In the genomic region with DNA sequence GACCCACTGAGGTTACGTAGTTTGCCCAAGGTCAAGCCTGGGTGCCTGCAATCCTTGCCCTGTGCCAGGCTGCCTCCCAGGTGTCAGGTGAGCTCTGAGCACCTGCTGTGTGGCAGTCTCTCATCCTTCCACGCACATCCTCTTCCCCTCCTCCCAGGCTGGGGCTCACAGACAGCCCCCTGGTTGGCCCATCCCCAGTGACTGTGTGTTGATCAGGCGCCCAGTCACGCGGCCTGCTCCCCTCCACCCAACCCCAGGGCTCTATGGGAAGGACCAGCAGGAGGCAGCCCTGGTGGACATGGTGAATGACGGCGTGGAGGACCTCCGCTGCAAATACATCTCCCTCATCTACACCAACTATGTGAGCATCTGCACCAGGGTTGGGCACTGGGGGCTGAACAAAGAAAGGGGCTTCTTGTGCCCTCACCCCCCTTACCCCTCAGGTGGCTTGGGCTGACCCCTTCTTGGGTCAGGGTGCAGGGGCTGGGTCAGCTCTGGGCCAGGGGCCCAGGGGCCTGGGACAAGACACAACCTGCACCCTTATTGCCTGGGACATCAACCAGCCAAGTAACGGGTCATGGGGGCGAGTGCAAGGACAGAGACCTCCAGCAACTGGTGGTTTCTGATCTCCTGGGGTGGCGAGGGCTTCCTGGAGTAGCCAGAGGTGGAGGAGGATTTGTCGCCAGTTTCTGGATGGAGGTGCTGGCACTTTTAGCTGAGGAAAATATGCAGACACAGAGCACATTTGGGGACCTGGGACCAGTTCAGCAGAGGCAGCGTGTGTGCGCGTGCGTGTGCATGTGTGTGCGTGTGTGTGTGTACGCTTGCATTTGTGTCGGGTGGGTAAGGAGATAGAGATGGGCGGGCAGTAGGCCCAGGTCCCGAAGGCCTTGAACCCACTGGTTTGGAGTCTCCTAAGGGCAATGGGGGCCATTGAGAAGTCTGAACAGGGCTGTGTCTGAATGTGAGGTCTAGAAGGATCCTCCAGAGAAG, we compare ENCODE assay signal across 8 cellular contexts. TPM values are rescaled to one million over a fixed set of nuclear protein-coding genes. Genes with fewer than 3 reads are reported as not detected.
A peak's percentile ranks its signal among the peaks of the same experiment; 100 is the strongest.
DNase-seq lines count a peak whose midpoint lies in the region; ATAC-seq and TF ChIP-seq lines count a peak whose summit lies in the region.

No MANE protein-coding gene starts in this region.

- peak overlapping the region; percentile 39 for H3K27ac Mint-ChIP-seq in activated CD8-positive, alpha-beta memory T cell treated with anti-CD3 and anti-CD28 coated beads, Interleukin-2, amount 10 ng/mL, durations not matched to agents 7 days and 5 days
- H3K27ac Mint-ChIP-seq in activated naive CD8-positive, alpha-beta T cell treated with anti-CD3 and anti-CD28 coated beads, Interleukin-2, amount 10 ng/mL, durations not matched to agents 7 days and 5 days: peak overlapping the region; percentile 72

- no peaks in the 10 kb centered on the region for H3K27me3 ChIP-seq in kidney epithelial cell (ENCODE audit: control insufficient read depth, insufficient read depth, low read length)
- no peaks in the 10 kb centered on the region for H3K27me3 ChIP-seq in thyroid gland

- CTCF ChIA-PET in activated CD8-positive, alpha-beta memory T cell treated with anti-CD3 and anti-CD28 coated beads, Interleukin-2, amount 10 ng/mL, durations not matched to agents 7 days and 5 days (lab: Charles Lee): interaction anchor here (0.9 to 3.3 kb wide), 6 partner anchors 12 to 207 kb away, joined by 3 to 22 read pairs (median 6); partner anchors contain the start of gene NUDT8

- 91 to 95% methylated on average over 18 to 20 of the region's 21 CpGs for WGBS in thyroid gland, 2 donors

- POLR2A ChIA-PET in activated naive CD8-positive, alpha-beta T cell treated with anti-CD3 and anti-CD28 coated beads, Interleukin-2, amount 10 ng/mL, durations not matched to agents 7 days and 5 days (lab: Charles Lee): no interaction called here

- H3K9me3 ChIP-seq in thyroid gland: no peaks in the 10 kb centered on the region

- H3K9me3 Mint-ChIP-seq in activated CD8-positive, alpha-beta memory T cell treated with anti-CD3 and anti-CD28 coated beads, Interleukin-2, amount 10 ng/mL, durations not matched to agents 7 days and 5 days (ENCODE audit: low read depth): no peaks in the 10 kb centered on the region
- no peaks in the 10 kb centered on the region for H3K9me3 Mint-ChIP-seq in activated naive CD8-positive, alpha-beta T cell treated with anti-CD3 and anti-CD28 coated beads, Interleukin-2, amount 10 ng/mL, durations not matched to agents 7 days and 5 days

- H3K4me1 ChIP-seq in thyroid gland: peaks cover 31 to 36% of the 10 kb centered on the region in 2 donors

- H3K27ac ChIP-seq in thyroid gland: peak overlapping the region; percentile 95 to 100 (median 99)

- H3K4me3 Mint-ChIP-seq in activated CD8-positive, alpha-beta memory T cell treated with anti-CD3 and anti-CD28 coated beads, Interleukin-2, amount 10 ng/mL, durations not matched to agents 7 days and 5 days: peak overlapping the region; percentile 70
- H3K4me3 Mint-ChIP-seq in activated naive CD8-positive, alpha-beta T cell treated with anti-CD3 and anti-CD28 coated beads, Interleukin-2, amount 10 ng/mL, durations not matched to agents 7 days and 5 days: peak overlapping the region; percentile 69

- TF ChIP-seq POLR2A in thyroid gland (IDR thresholded peaks at IDR 0.05): no peak

- intact Hi-C loops in thyroid gland (cut with DNase I): no loop called here

- peaks cover 38% of the 10 kb centered on the region for H3K4me1 Mint-ChIP-seq in activated CD8-positive, alpha-beta memory T cell treated with anti-CD3 and anti-CD28 coated beads, Interleukin-2, amount 10 ng/mL, durations not matched to agents 7 days and 5 days
- H3K4me1 Mint-ChIP-seq in activated naive CD8-positive, alpha-beta T cell treated with anti-CD3 and anti-CD28 coated beads, Interleukin-2, amount 10 ng/mL, durations not matched to agents 7 days and 5 days: peaks cover 30% of the 10 kb centered on the region

- H3K27me3 Mint-ChIP-seq in activated CD8-positive, alpha-beta memory T cell treated with anti-CD3 and anti-CD28 coated beads, Interleukin-2, amount 10 ng/mL, durations not matched to agents 7 days and 5 days: peaks cover 19% of the 10 kb centered on the region
- peaks cover 21% of the 10 kb centered on the region for H3K27me3 Mint-ChIP-seq in activated naive CD8-positive, alpha-beta T cell treated with anti-CD3 and anti-CD28 coated beads, Interleukin-2, amount 10 ng/mL, durations not matched to agents 7 days and 5 days

- no peak for DNase-seq in activated CD8-positive, alpha-beta memory T cell treated with anti-CD3 and anti-CD28 coated beads, Interleukin-2, amount 10 ng/mL, durations not matched to agents 7 days and 5 days
- DNase-seq in activated CD8-positive, alpha-beta memory T cell treated with anti-CD3 and anti-CD28 coated beads, Interleukin-2, amount 50 U/mL, for 48 hours: no peak
- DNase-seq in activated naive CD8-positive, alpha-beta T cell treated with anti-CD3 and anti-CD28 coated beads, Interleukin-2, amount 10 ng/mL, durations not matched to agents 7 days and 5 days: no peak
- DNase-seq in kidney epithelial cell (ENCODE audit: low read depth) (no peak), thyroid gland (peak; percentile 26 to 52), GM19238 (ENCODE audit: insufficient read length, low spot score) (no peak)

- H3K36me3 Mint-ChIP-seq in activated CD8-positive, alpha-beta memory T cell treated with anti-CD3 and anti-CD28 coated beads, Interleukin-2, amount 10 ng/mL, durations not matched to agents 7 days and 5 days: peaks cover 31% of the 10 kb centered on the region
- peaks cover 27% of the 10 kb centered on the region for H3K36me3 Mint-ChIP-seq in activated naive CD8-positive, alpha-beta T cell treated with anti-CD3 and anti-CD28 coated beads, Interleukin-2, amount 10 ng/mL, durations not matched to agents 7 days and 5 days

- H3K36me3 ChIP-seq in kidney epithelial cell (ENCODE audit: control insufficient read depth, insufficient read depth, low read length) (peaks cover 1% of the 10 kb centered on the region), thyroid gland (peaks cover 8 to 13% of the 10 kb centered on the region in 2 donors)

- H3K4me3 ChIP-seq in kidney epithelial cell (ENCODE audit: low read depth, low read length) (peak overlapping the region; percentile 70), thyroid gland (replicated peaks in 1 of 3) (peak overlapping the region in 1 of 3 donors; percentile 68)

- no peak for TF ChIP-seq CTCF in kidney epithelial cell (IDR thresholded peaks at IDR 0.05; ENCODE audit: insufficient read depth, low read length, poor library complexity, severe bottlenecking)
- no peak for TF ChIP-seq CTCF in thyroid gland (IDR thresholded peaks at IDR 0.05)

- no peak for ATAC-seq in activated CD8-positive, alpha-beta memory T cell treated with anti-CD3 and anti-CD28 coated beads, Interleukin-2, amount 10 ng/mL, durations not matched to agents 7 days and 5 days
- no peak for ATAC-seq in activated naive CD8-positive, alpha-beta T cell treated with anti-CD3 and anti-CD28 coated beads, Interleukin-2, amount 10 ng/mL, durations not matched to agents 7 days and 5 days (ENCODE audit: low read depth)
- ATAC-seq in HG02884 (IDR thresholded peaks at IDR 0.05; ENCODE audit: unreplicated experiment): no peak
- ATAC-seq in GM18519 (IDR thresholded peaks at IDR 0.05; ENCODE audit: low FRiP score, unreplicated experiment): no peak

RNA-seq across cellular contexts. Expression of gene GSTP1, which starts 1.6 kb away (rescaled TPM):
- total RNA-seq in activated CD8-positive, alpha-beta memory T cell treated with anti-CD3 and anti-CD28 coated beads, Interleukin-2, amount 10 ng/mL, durations not matched to agents 7 days and 5 days: 100 to 1,000 TPM; 339 to 406 TPM
- total RNA-seq in activated naive CD8-positive, alpha-beta T cell treated with anti-CD3 and anti-CD28 coated beads, Interleukin-2, amount 10 ng/mL, durations not matched to agents 7 days and 5 days: 100 to 1,000 TPM; 211 to 219 TPM
- 1,390 and 1,923 TPM in 2 replicates for total RNA-seq in kidney epithelial cell
- 1,000 to 10,000 TPM in 3 of 4 donors, 100 to 1,000 TPM in 1; 877 to 4,013 (median 1,716) TPM for total RNA-seq in thyroid gland

RNA-seq across cellular contexts. Expression of gene NDUFV1, which starts 21.6 kb away (rescaled TPM):
- total RNA-seq in activated CD8-positive, alpha-beta memory T cell treated with anti-CD3 and anti-CD28 coated beads, Interleukin-2, amount 10 ng/mL, durations not matched to agents 7 days and 5 days: 100 to 1,000 TPM; 239 to 252 TPM
- 100 to 1,000 TPM; 211 to 219 TPM for total RNA-seq in activated naive CD8-positive, alpha-beta T cell treated with anti-CD3 and anti-CD28 coated beads, Interleukin-2, amount 10 ng/mL, durations not matched to agents 7 days and 5 days
- total RNA-seq in kidney epithelial cell (229 and 262 TPM in 2 replicates), thyroid gland (100 to 1,000 TPM; 323 to 401 (median 356) TPM)

RNA-seq across cellular contexts. Expression of gene NUDT8, which starts 44.6 kb away (rescaled TPM):
- 10 to 100 TPM; 15.3 to 16.7 TPM for total RNA-seq in activated CD8-positive, alpha-beta memory T cell treated with anti-CD3 and anti-CD28 coated beads, Interleukin-2, amount 10 ng/mL, durations not matched to agents 7 days and 5 days
- 10 to 100 TPM; 10.9 to 12.4 TPM for total RNA-seq in activated naive CD8-positive, alpha-beta T cell treated with anti-CD3 and anti-CD28 coated beads, Interleukin-2, amount 10 ng/mL, durations not matched to agents 7 days and 5 days
- 5.1 TPM in 2 replicates for total RNA-seq in kidney epithelial cell
- 10 to 100 TPM; 16.7 to 67.7 (median 51.1) TPM for total RNA-seq in thyroid gland

RNA-seq across cellular contexts. Expression of gene TBX10, which starts 54.4 kb away (rescaled TPM):
- not detected for total RNA-seq in activated CD8-positive, alpha-beta memory T cell treated with anti-CD3 and anti-CD28 coated beads, Interleukin-2, amount 10 ng/mL, durations not matched to agents 7 days and 5 days
- total RNA-seq in activated naive CD8-positive, alpha-beta T cell treated with anti-CD3 and anti-CD28 coated beads, Interleukin-2, amount 10 ng/mL, durations not matched to agents 7 days and 5 days: not detected
- total RNA-seq in kidney epithelial cell (not detected in 2 replicates), thyroid gland (not detected)

Comparison
In these comparisons a context has a peak if more than half of its experiments do, and no peak if none do; other contexts are left out.
1. DNase-seq: peak in thyroid gland (2 of 2); none in activated CD8-positive, alpha-beta memory T cell treated with anti-CD3 and anti-CD28 coated beads, Interleukin-2, amount 10 ng/mL, durations not matched to agents 7 days and 5 days (single experiment), activated CD8-positive, alpha-beta memory T cell treated with anti-CD3 and anti-CD28 coated beads, Interleukin-2, amount 50 U/mL, for 48 hours (single experiment), activated naive CD8-positive, alpha-beta T cell treated with anti-CD3 and anti-CD28 coated beads, Interleukin-2, amount 10 ng/mL, durations not matched to agents 7 days and 5 days (single experiment), kidney epithelial cell (single experiment) and GM19238 (single experiment).